1 cellular context compared by ENCODE assay signal in the genomic region with DNA sequence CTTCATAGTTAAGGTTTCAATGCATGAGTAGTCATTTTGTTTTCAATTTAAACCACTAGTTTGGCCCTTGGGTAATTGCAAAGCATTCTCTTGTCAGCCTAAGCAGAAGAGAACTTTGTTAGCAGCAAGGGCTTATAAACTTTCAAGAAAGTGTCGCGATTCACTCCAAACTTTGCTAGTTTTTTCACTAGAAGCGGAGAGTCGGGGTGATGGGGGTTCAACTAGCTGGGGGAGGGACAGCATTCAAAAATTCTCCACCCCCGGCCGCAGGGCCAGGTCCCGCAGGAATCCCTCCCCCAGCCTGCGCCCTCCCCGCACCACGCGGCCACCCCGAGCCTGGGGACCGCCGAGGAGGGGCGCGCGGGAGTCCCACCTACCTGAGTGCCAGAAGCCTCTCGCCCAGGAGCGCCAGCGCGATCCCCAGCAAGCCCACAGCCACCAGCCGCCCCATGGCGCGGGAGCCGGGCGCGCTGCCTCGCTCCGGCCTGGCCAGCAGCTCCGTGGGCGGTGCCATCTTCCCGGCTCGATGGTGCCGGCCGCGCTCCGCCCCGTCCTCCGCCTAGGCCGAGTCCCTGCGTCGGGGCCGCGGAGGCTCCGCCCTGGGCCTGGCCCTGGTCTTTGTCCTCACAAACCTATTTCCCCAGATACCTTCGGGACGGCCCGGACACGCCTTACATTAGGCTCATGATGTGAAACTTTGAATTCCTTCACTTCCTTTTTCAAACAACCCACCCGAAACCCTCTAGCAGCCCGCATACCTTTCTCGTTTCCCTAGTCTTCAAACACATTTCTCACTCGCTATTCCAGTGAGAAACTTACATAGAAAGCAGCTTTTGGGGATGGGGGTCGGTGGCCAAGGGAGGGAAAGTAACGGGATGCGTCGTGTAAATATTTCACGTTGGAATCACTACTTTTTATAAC.
TF ChIP-seq lines count a peak whose summit lies in the region.

A gene (minus strand): TSS at position 528 of the 921 bp plus-strand sequence. CDS start 77 bp downstream, at position 451.

TF ChIP-seq in HepG2, 621 proteins besides CTCF, POLR2A, EP300 and RAD21 (continued from another document and continues in another):
- TF ChIP-seq, protein P1, sequence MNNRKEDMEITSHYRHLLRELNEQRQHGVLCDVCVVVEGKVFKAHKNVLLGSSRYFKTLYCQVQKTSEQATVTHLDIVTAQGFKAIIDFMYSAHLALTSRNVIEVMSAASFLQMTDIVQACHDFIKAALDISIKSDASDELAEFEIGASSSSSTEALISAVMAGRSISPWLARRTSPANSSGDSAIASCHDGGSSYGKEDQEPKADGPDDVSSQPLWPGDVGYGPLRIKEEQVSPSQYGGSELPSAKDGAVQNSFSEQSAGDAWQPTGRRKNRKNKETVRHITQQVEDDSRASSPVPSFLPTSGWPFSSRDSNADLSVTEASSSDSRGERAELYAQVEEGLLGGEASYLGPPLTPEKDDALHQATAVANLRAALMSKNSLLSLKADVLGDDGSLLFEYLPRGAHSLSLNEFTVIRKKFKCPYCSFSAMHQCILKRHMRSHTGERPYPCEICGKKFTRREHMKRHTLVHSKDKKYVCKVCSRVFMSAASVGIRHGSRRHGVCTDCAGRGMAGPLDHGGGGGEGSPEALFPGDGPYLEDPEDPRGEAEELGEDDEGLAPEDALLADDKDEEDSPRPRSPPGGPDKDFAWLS (CRISPR knock-in tag; IDR thresholded peaks at IDR 0.05; ENCODE audit: borderline replicate concordance), result no peak
- TF ChIP-seq TCF12 (IDR thresholded peaks at IDR 0.05), result no peak
- peak; percentile 24; the same call in 1 of the 2 replicates for TF ChIP-seq TCF12 (CRISPR knock-in tag; IDR thresholded peaks at IDR 0.05)
- TF ChIP-seq, protein P2, sequence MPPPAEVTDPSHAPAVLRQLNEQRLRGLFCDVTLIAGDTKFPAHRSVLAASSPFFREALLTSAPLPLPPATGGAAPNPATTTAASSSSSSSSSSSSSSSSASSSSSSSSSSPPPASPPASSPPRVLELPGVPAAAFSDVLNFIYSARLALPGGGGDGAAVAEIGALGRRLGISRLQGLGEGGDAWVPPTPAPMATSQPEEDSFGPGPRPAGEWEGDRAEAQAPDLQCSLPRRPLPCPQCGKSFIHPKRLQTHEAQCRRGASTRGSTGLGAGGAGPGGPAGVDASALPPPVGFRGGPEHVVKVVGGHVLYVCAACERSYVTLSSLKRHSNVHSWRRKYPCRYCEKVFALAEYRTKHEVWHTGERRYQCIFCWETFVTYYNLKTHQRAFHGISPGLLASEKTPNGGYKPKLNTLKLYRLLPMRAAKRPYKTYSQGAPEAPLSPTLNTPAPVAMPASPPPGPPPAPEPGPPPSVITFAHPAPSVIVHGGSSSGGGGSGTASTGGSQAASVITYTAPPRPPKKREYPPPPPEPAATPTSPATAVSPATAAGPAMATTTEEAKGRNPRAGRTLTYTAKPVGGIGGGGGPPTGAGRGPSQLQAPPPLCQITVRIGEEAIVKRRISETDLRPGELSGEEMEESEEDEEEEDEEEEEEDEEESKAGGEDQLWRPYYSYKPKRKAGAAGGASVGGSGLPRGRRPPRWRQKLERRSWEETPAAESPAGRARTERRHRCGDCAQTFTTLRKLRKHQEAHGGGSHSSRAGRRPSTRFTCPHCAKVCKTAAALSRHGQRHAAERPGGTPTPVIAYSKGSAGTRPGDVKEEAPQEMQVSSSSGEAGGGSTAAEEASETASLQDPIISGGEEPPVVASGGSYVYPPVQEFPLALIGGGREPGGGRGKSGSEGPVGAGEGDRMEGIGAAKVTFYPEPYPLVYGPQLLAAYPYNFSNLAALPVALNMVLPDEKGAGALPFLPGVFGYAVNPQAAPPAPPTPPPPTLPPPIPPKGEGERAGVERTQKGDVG (CRISPR knock-in tag; IDR thresholded peaks at IDR 0.05; ENCODE audit: borderline replicate concordance), result no peak
- TF ChIP-seq, protein P3, sequence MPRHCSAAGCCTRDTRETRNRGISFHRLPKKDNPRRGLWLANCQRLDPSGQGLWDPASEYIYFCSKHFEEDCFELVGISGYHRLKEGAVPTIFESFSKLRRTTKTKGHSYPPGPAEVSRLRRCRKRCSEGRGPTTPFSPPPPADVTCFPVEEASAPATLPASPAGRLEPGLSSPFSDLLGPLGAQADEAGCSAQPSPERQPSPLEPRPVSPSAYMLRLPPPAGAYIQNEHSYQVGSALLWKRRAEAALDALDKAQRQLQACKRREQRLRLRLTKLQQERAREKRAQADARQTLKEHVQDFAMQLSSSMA (CRISPR knock-in tag; IDR thresholded peaks at IDR 0.05), result 0 out of 2 replicates have a peak, but pooled peaks have one; percentile 66
- TF ChIP-seq ZSCAN31 (CRISPR knock-in tag; IDR thresholded peaks at IDR 0.05; ENCODE audit: low read depth), result peak; percentile 89; the same call in 1 of the 2 replicates
- TF ChIP-seq DPF2 (CRISPR knock-in tag; IDR thresholded peaks at IDR 0.05; ENCODE audit: borderline replicate concordance, low read depth), result no peak
- no peak for TF ChIP-seq ZNF296 (CRISPR knock-in tag; conservative IDR thresholded peaks at IDR 0.05)
- TF ChIP-seq ZKSCAN8 (CRISPR knock-in tag; IDR thresholded peaks at IDR 0.05; ENCODE audit: borderline replicate concordance), result 0 out of 2 replicates have a peak, but pooled peaks have one; percentile 21
- TF ChIP-seq ZNF749 (CRISPR knock-in tag; IDR thresholded peaks at IDR 0.05; ENCODE audit: borderline replicate concordance), result peak; percentile 88; the same call in 1 of the 2 replicates
- TF ChIP-seq, protein P4, sequence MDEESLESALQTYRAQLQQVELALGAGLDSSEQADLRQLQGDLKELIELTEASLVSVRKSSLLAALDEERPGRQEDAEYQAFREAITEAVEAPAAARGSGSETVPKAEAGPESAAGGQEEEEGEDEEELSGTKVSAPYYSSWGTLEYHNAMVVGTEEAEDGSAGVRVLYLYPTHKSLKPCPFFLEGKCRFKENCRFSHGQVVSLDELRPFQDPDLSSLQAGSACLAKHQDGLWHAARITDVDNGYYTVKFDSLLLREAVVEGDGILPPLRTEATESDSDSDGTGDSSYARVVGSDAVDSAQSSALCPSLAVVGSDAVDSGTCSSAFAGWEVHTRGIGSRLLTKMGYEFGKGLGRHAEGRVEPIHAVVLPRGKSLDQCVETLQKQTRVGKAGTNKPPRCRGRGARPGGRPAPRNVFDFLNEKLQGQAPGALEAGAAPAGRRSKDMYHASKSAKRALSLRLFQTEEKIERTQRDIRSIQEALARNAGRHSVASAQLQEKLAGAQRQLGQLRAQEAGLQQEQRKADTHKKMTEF (CRISPR knock-in tag; IDR thresholded peaks at IDR 0.05), result peak; percentile 92
- TF ChIP-seq NR2C2 (CRISPR knock-in tag; IDR thresholded peaks at IDR 0.05; ENCODE audit: borderline replicate concordance), result peak; percentile 33; the same call in 1 of the 2 replicates
- no peak; the same call in 1 of the 2 replicates for TF ChIP-seq ZNF724P (CRISPR knock-in tag; IDR thresholded peaks at IDR 0.05; ENCODE audit: borderline replicate concordance)
- no peak for TF ChIP-seq STAT5B (CRISPR knock-in tag; IDR thresholded peaks at IDR 0.05)
- TF ChIP-seq, protein P5, sequence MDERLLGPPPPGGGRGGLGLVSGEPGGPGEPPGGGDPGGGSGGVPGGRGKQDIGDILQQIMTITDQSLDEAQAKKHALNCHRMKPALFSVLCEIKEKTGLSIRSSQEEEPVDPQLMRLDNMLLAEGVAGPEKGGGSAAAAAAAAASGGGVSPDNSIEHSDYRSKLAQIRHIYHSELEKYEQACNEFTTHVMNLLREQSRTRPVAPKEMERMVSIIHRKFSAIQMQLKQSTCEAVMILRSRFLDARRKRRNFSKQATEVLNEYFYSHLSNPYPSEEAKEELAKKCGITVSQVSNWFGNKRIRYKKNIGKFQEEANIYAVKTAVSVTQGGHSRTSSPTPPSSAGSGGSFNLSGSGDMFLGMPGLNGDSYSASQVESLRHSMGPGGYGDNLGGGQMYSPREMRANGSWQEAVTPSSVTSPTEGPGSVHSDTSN (CRISPR knock-in tag; IDR thresholded peaks at IDR 0.05), result no peak
- peak; percentile 54 for TF ChIP-seq PHF20 (CRISPR knock-in tag; IDR thresholded peaks at IDR 0.05)
- TF ChIP-seq RXRA (CRISPR knock-in tag; IDR thresholded peaks at IDR 0.05), result peak; percentile 20; the same call in 1 of the 2 replicates
- no peak for TF ChIP-seq SOX6 (IDR thresholded peaks at IDR 0.05)
- no peak; the same call in 1 of the 2 replicates for TF ChIP-seq SOX6 (CRISPR knock-in tag; IDR thresholded peaks at IDR 0.05)
- TF ChIP-seq ZBTB42 (CRISPR knock-in tag; IDR thresholded peaks at IDR 0.05), result no peak
- peak; percentile 77; the same call in 1 of the 2 replicates for TF ChIP-seq ZNF367 (CRISPR knock-in tag; IDR thresholded peaks at IDR 0.05; ENCODE audit: borderline replicate concordance)
- TF ChIP-seq PTBP1 (IDR thresholded peaks at IDR 0.05; ENCODE audit: low read depth, low read length, poor library complexity, severe bottlenecking), result no peak
- TF ChIP-seq, protein P6, sequence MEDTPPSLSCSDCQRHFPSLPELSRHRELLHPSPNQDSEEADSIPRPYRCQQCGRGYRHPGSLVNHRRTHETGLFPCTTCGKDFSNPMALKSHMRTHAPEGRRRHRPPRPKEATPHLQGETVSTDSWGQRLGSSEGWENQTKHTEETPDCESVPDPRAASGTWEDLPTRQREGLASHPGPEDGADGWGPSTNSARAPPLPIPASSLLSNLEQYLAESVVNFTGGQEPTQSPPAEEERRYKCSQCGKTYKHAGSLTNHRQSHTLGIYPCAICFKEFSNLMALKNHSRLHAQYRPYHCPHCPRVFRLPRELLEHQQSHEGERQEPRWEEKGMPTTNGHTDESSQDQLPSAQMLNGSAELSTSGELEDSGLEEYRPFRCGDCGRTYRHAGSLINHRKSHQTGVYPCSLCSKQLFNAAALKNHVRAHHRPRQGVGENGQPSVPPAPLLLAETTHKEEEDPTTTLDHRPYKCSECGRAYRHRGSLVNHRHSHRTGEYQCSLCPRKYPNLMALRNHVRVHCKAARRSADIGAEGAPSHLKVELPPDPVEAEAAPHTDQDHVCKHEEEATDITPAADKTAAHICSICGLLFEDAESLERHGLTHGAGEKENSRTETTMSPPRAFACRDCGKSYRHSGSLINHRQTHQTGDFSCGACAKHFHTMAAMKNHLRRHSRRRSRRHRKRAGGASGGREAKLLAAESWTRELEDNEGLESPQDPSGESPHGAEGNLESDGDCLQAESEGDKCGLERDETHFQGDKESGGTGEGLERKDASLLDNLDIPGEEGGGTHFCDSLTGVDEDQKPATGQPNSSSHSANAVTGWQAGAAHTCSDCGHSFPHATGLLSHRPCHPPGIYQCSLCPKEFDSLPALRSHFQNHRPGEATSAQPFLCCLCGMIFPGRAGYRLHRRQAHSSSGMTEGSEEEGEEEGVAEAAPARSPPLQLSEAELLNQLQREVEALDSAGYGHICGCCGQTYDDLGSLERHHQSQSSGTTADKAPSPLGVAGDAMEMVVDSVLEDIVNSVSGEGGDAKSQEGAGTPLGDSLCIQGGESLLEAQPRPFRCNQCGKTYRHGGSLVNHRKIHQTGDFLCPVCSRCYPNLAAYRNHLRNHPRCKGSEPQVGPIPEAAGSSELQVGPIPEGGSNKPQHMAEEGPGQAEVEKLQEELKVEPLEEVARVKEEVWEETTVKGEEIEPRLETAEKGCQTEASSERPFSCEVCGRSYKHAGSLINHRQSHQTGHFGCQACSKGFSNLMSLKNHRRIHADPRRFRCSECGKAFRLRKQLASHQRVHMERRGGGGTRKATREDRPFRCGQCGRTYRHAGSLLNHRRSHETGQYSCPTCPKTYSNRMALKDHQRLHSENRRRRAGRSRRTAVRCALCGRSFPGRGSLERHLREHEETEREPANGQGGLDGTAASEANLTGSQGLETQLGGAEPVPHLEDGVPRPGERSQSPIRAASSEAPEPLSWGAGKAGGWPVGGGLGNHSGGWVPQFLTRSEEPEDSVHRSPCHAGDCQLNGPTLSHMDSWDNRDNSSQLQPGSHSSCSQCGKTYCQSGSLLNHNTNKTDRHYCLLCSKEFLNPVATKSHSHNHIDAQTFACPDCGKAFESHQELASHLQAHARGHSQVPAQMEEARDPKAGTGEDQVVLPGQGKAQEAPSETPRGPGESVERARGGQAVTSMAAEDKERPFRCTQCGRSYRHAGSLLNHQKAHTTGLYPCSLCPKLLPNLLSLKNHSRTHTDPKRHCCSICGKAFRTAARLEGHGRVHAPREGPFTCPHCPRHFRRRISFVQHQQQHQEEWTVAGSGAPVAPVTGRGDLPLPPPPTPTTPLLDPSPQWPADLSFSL (CRISPR knock-in tag; IDR thresholded peaks at IDR 0.05), result no peak
- TF ChIP-seq ZMAT3 (CRISPR knock-in tag; conservative IDR thresholded peaks at IDR 0.05), result peak; percentile 85
- TF ChIP-seq, protein P7, sequence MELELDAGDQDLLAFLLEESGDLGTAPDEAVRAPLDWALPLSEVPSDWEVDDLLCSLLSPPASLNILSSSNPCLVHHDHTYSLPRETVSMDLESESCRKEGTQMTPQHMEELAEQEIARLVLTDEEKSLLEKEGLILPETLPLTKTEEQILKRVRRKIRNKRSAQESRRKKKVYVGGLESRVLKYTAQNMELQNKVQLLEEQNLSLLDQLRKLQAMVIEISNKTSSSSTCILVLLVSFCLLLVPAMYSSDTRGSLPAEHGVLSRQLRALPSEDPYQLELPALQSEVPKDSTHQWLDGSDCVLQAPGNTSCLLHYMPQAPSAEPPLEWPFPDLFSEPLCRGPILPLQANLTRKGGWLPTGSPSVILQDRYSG (CRISPR knock-in tag; IDR thresholded peaks at IDR 0.05), result peak; percentile 67; the same call in 1 of the 2 replicates
- no peak for TF ChIP-seq ZNF589 (CRISPR knock-in tag; conservative IDR thresholded peaks at IDR 0.05)
- TF ChIP-seq ZSCAN30 (CRISPR knock-in tag; IDR thresholded peaks at IDR 0.05), result no peak
- TF ChIP-seq, protein P8, sequence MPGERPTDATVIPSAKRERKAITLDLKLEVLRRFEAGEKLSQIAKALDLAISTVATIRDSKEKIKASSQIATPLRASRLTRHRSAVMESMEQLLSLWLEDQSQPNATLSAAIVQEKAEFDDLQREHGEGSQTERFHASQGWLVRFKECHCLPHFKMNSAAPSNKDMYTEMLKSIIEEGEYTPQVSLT (CRISPR knock-in tag; IDR thresholded peaks at IDR 0.05; ENCODE audit: borderline replicate concordance, low read depth), result no peak; the same call in 1 of the 2 replicates
- TF ChIP-seq, protein P9, sequence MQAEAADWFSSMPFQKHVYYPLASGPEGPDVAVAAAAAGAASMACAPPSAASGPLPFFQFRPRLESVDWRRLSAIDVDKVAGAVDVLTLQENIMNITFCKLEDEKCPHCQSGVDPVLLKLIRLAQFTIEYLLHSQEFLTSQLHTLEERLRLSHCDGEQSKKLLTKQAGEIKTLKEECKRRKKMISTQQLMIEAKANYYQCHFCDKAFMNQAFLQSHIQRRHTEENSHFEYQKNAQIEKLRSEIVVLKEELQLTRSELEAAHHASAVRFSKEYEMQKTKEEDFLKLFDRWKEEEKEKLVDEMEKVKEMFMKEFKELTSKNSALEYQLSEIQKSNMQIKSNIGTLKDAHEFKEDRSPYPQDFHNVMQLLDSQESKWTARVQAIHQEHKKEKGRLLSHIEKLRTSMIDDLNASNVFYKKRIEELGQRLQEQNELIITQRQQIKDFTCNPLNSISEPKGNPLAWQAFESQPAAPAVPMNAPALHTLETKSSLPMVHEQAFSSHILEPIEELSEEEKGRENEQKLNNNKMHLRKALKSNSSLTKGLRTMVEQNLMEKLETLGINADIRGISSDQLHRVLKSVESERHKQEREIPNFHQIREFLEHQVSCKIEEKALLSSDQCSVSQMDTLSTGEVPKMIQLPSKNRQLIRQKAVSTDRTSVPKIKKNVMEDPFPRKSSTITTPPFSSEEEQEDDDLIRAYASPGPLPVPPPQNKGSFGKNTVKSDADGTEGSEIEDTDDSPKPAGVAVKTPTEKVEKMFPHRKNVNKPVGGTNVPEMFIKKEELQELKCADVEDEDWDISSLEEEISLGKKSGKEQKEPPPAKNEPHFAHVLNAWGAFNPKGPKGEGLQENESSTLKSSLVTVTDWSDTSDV (CRISPR knock-in tag; IDR thresholded peaks at IDR 0.05), result 0 out of 2 replicates have a peak, but pooled peaks have one; percentile 42
